ENCODE assay signal across 26 cellular contexts in the genomic region with DNA sequence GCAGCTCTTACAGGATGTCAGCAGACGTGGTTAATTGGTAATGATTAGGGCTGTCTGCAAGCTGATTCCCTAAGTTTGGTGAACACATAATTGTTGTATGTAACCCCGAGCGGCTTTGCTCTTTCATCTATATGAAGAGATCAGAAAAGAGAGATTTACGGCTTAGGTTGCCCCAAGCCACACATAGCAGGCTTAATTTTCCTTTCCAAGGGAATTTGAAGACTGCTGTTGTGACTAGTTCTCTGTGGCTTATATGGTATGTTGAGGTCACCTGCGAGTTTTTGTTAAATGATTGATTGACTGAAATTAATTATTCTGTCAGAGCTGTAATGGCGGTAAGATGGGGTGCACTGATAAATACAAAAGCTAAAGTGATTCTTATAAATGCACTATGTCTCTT.
DNase-seq lines count a peak whose midpoint lies in the region; ATAC-seq, FAIRE-seq and TF ChIP-seq lines count a peak whose summit lies in the region.
"Had no signal": no experiment of that assay in that cellular context is flagged by ENCODE, and none has a peak within 500 bp of the region (broad histone marks: within the 10 kb centered on the region; RNA-seq: fewer than 3 reads in every experiment).

No MANE protein-coding gene starts in this region.

- H3K27me3 Mint-ChIP-seq in endodermal cell (ENCODE audit: insufficient read depth): peaks cover 15% of the 10 kb centered on the region
- H3K27me3 Mint-ChIP-seq in progenitor cell of endocrine pancreas: peaks cover 2% of the 10 kb centered on the region
- H3K27me3 Mint-ChIP-seq: activated naive CD8-positive, alpha-beta T cell treated with anti-CD3 and anti-CD28 coated beads, Interleukin-2, amount 50 U/mL, for 24 hours had no signal

- H3K4me1 Mint-ChIP-seq in endodermal cell (peaks cover 23% of the 10 kb centered on the region), progenitor cell of endocrine pancreas (ENCODE audit: low read depth) (peaks cover 25% of the 10 kb centered on the region)
- H3K4me1 Mint-ChIP-seq: activated naive CD8-positive, alpha-beta T cell treated with anti-CD3 and anti-CD28 coated beads, Interleukin-2, amount 50 U/mL, for 24 hours had no signal

- no peak overlapping the region for H3K4me3 Mint-ChIP-seq in endodermal cell
- no peak overlapping the region for H3K4me3 Mint-ChIP-seq in progenitor cell of endocrine pancreas (ENCODE audit: low read depth)
- H3K4me3 Mint-ChIP-seq: activated naive CD8-positive, alpha-beta T cell treated with anti-CD3 and anti-CD28 coated beads, Interleukin-2, amount 50 U/mL, for 24 hours; activated T-cell treated with anti-CD3 and anti-CD28 coated beads, Interleukin-2, amount 50 U/mL, for 72 hours; CD8-positive, alpha-beta T cell; nephron progenitor cell had no signal

- no peak for ATAC-seq in HG02840 (IDR thresholded peaks at IDR 0.05; ENCODE audit: low FRiP score, unreplicated experiment)
- ATAC-seq: activated CD4-positive, CD25-positive, alpha-beta regulatory T cell treated with anti-CD3 and anti-CD28 coated beads, Interleukin-2, amount 50 U/mL, for 24 hours; activated naive CD8-positive, alpha-beta T cell treated with anti-CD3 and anti-CD28 coated beads, Interleukin-2, amount 50 U/mL, for 24 hours; activated T-cell treated with anti-CD3 and anti-CD28 coated beads, Interleukin-2, amount 50 U/mL, for 72 hours; CD8-positive, alpha-beta T cell; sciatic nerve had no signal

- peaks cover 22% of the 10 kb centered on the region for H3K4me1 ChIP-seq in endodermal cell (ENCODE audit: control insufficient read depth, insufficient read depth, low read length)
- H3K4me1 ChIP-seq: BE2C had no signal

- no peaks in the 10 kb centered on the region for H3K36me3 ChIP-seq in endodermal cell (ENCODE audit: control insufficient read depth, insufficient read depth, low read length)
- H3K36me3 ChIP-seq: BE2C, ovary, stomach, vagina had no signal

- DNase-seq in D721Med (ENCODE audit: insufficient read length, low spot score): peak; percentile 33
- peak; percentile 75 for DNase-seq in M059J (ENCODE audit: low read depth)
- DNase-seq in endodermal cell: no peak
- DNase-seq in progenitor cell of endocrine pancreas (ENCODE audit: low spot score, unreplicated experiment): no peak
- DNase-seq in DMS114 treated with DMSO at 0.1 percent for 48 hours (lab: John Stamatoyannopoulos, UW; ENCODE audit: unreplicated experiment): no peak
- DNase-seq in pons (ENCODE audit: low spot score): no peak
- DNase-seq: activated CD4-positive, alpha-beta T cell treated with anti-CD3 and anti-CD28 coated beads, Interleukin-2, amount 50 U/mL, for 48 hours; activated naive CD8-positive, alpha-beta T cell treated with anti-CD3 and anti-CD28 coated beads, Interleukin-2, amount 50 U/mL, for 24 hours; activated T-cell treated with anti-CD3 and anti-CD28 coated beads, Interleukin-2, amount 50 U/mL, for 72 hours; BE2C; CD8-positive, alpha-beta T cell; GDM1; HCEC 1CT; NCI-H2107; nephron progenitor cell; ovary; stimulated activated CD4-positive, alpha-beta T cell treated with anti-CD3 and anti-CD28 coated beads, Interleukin-12 subunit alpha, Interleukin-12 subunit beta, amount 100 ng/mL, for 4 hours; stimulated activated CD4-positive, alpha-beta T cell treated with anti-CD3 and anti-CD28 coated beads, Interleukin-2, amount 100 ng/mL, for 48 hours; stomach had no signal

- H3K27ac Mint-ChIP-seq in endodermal cell (no peak overlapping the region), progenitor cell of endocrine pancreas (peak overlapping the region; percentile 27)
- H3K27ac Mint-ChIP-seq: activated naive CD8-positive, alpha-beta T cell treated with anti-CD3 and anti-CD28 coated beads, Interleukin-2, amount 50 U/mL, for 24 hours; activated T-cell treated with anti-CD3 and anti-CD28 coated beads, Interleukin-2, amount 50 U/mL, for 72 hours; CD8-positive, alpha-beta T cell; nephron progenitor cell had no signal

- H3K4me3 ChIP-seq in endodermal cell (ENCODE audit: low read length): peak overlapping the region; percentile 41
- H3K4me3 ChIP-seq: lung, ovary, stomach, vagina had no signal

- WGBS in endodermal cell (ENCODE audit: insufficient coverage in 1 of 2, insufficient read length in 1 of 2), 2 experiments: 86 to 93% methylated on average over 2 to 5 of the region's 6 CpGs

- H3K9me3 Mint-ChIP-seq in endodermal cell (no peaks in the 10 kb centered on the region), progenitor cell of endocrine pancreas (ENCODE audit: low read depth) (no peaks in the 10 kb centered on the region)
- H3K9me3 Mint-ChIP-seq: activated naive CD8-positive, alpha-beta T cell treated with anti-CD3 and anti-CD28 coated beads, Interleukin-2, amount 50 U/mL, for 24 hours; CD8-positive, alpha-beta T cell; nephron progenitor cell had no signal

- peak; percentile 56 for FAIRE-seq in D721Med (lab: Jason Lieb, UNC)
- FAIRE-seq: endothelial cell of umbilical vein, frontal cortex had no signal

- no peaks in the 10 kb centered on the region for H3K27me3 ChIP-seq in endodermal cell (ENCODE audit: control insufficient read depth, insufficient read depth, low read length, poor library complexity, severe bottlenecking)
- H3K27me3 ChIP-seq: BE2C, ovary, stomach, vagina had no signal

- no peak overlapping the region for H3K27ac ChIP-seq in endodermal cell (ENCODE audit: low read depth, low read length)
- H3K27ac ChIP-seq: ovary, stomach, vagina had no signal

- no peak overlapping the region for H3K9ac ChIP-seq in endodermal cell (ENCODE audit: extremely low read depth, low read length, poor library complexity, severe bottlenecking)

- H3K36me3 Mint-ChIP-seq in endodermal cell (ENCODE audit: low read depth) (no peaks in the 10 kb centered on the region), progenitor cell of endocrine pancreas (ENCODE audit: insufficient read depth) (no peaks in the 10 kb centered on the region)
- H3K36me3 Mint-ChIP-seq: CD8-positive, alpha-beta T cell had no signal

- no peaks in the 10 kb centered on the region for H3K9me3 ChIP-seq in endodermal cell (ENCODE audit: control insufficient read depth, low read length)
- H3K9me3 ChIP-seq: BE2C, ovary, stomach, vagina had no signal

- TF ChIP-seq CTCF in D721Med (IDR thresholded peaks at IDR 0.05; ENCODE audit: insufficient read depth, missing control alignments) (no peak), endodermal cell (conservative IDR thresholded peaks at IDR 0.05) (no peak), progenitor cell of endocrine pancreas (IDR thresholded peaks at IDR 0.05; ENCODE audit: unreplicated experiment) (no peak)

Comparison
In these comparisons a context has a peak if more than half of its experiments do, and no peak if none do; other contexts are left out.
1. DNase-seq: peak in D721Med (single experiment) and M059J (single experiment); none in endodermal cell (single experiment), progenitor cell of endocrine pancreas (single experiment), DMS114 treated with DMSO at 0.1 percent for 48 hours (single experiment) and pons (single experiment).